ENCODE assay signal across 1 cellular context in the genomic region with DNA sequence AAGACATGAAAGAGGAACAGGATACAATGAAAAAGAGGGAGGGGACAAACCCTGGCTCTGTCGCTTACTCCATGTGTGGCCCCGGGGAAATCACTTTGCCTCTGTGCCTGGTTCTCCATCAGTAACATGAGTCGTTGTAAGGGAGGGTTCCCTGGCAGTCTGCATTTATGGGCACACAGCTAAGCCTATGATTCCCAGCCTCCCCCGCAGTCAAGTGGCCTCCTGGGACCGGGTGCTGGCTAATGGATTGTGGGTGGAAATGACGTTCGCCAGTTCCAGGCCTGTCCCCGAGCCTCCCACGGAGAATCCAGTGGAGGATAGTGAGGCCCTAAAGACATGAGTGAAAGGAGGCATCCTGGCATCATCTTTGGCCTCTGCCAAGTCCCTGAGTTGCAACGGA.
TF ChIP-seq lines count a peak whose summit lies in the region.

No MANE protein-coding gene starts in this region.

TF ChIP-seq in HEK293, 187 proteins besides CTCF, POLR2A, EP300 and RAD21 (continued from another document):
- TF ChIP-seq ZBTB8A (tag by site-specific recombination; IDR thresholded peaks at IDR 0.05) (0 out of 2 replicates have a peak, but pooled peaks have one; percentile 14), ZNF341 (tag by site-specific recombination; IDR thresholded peaks at IDR 0.05; ENCODE audit: low read depth) (no peak), ZNF350 (tag by site-specific recombination; IDR thresholded peaks at IDR 0.05) (no peak)
TF ChIP-seq in HEK293: peak in this region for 19.
